Comparison of ENCODE assay signal across 1 cellular context in the genomic region with DNA sequence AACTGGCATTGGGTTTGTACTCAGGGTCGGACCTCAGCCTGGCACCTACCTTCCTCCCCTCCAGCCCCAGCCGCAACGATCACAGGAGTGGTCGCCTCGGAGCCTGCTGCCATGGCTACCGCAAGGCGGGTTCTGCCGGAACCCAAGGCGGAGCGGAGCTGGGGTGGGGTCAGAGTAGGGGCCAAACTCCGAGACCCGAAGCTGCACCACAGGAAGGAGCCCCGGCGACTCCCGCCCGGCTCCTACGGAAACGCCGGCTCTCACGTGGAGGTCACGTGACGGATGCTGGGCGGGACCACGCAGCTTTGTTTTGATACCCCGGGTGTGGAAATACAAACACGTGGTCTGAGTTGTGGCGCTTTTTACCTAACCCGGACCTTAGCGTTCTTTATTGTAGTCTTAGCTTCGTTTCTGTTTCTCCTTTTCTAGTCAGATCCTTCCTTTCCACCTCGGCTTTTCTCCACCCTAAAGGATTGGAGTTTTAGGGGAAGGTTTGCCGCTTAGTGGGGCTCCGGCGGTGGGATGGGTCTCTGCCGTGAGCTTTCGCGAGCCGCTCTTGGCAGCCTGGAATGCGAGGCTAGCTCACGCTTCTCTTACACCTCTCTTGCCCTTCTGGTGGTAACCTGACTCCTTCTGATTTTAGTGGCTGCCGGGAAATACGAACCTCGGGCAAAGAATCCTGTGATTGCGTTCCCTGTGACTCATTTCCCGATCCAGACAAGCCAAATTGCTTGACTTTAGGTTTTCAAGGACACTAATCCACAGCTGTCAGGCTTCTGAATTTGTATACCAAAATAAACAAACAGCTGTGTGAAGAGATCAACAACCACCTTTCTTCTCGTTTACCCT.
A peak's percentile ranks its signal among the peaks of the same experiment; 100 is the strongest.
TF ChIP-seq lines count a peak whose summit lies in the region.

Gene HSPBAP1, minus strand, starts transcription at position 264 of the 849 bp plus-strand sequence. Its CDS starts 151 bp downstream, at position 113.

TF ChIP-seq in HepG2, 621 proteins besides CTCF, POLR2A, EP300 and RAD21 (continued from another document and continues in another):
- TF ChIP-seq, protein P1, sequence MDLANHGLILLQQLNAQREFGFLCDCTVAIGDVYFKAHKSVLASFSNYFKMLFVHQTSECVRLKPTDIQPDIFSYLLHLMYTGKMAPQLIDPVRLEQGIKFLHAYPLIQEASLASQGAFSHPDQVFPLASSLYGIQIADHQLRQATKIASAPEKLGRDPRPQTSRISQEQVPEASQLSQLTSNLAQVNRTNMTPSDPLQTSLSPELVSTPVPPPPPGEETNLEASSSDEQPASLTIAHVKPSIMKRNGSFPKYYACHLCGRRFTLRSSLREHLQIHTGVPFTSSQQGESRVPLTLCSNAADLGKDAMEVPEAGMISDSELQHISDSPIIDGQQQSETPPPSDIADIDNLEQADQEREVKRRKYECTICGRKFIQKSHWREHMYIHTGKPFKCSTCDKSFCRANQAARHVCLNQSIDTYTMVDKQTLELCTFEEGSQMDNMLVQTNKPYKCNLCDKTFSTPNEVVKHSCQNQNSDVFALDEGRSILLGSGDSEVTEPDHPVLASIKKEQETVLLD (CRISPR knock-in tag; IDR thresholded peaks at IDR 0.05; ENCODE audit: low read depth), result no peak; the same call in 1 of the 2 replicates
- no peak for TF ChIP-seq ZNF318 (CRISPR knock-in tag; IDR thresholded peaks at IDR 0.05)
- no peak; the same call in 1 of the 2 replicates for TF ChIP-seq SAFB2 (CRISPR knock-in tag; IDR thresholded peaks at IDR 0.05; ENCODE audit: borderline replicate concordance, low read depth)
- no peak for TF ChIP-seq MYNN (CRISPR knock-in tag; IDR thresholded peaks at IDR 0.05; ENCODE audit: low read depth)
- TF ChIP-seq, protein P2, sequence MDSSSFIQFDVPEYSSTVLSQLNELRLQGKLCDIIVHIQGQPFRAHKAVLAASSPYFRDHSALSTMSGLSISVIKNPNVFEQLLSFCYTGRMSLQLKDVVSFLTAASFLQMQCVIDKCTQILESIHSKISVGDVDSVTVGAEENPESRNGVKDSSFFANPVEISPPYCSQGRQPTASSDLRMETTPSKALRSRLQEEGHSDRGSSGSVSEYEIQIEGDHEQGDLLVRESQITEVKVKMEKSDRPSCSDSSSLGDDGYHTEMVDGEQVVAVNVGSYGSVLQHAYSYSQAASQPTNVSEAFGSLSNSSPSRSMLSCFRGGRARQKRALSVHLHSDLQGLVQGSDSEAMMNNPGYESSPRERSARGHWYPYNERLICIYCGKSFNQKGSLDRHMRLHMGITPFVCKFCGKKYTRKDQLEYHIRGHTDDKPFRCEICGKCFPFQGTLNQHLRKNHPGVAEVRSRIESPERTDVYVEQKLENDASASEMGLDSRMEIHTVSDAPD (CRISPR knock-in tag; IDR thresholded peaks at IDR 0.05), result no peak; the same call in 1 of the 2 replicates
- peak; percentile 33; the same call in 1 of the 2 replicates for TF ChIP-seq FOSL1 (CRISPR knock-in tag; IDR thresholded peaks at IDR 0.05; ENCODE audit: borderline replicate concordance)
- TF ChIP-seq, protein P3, sequence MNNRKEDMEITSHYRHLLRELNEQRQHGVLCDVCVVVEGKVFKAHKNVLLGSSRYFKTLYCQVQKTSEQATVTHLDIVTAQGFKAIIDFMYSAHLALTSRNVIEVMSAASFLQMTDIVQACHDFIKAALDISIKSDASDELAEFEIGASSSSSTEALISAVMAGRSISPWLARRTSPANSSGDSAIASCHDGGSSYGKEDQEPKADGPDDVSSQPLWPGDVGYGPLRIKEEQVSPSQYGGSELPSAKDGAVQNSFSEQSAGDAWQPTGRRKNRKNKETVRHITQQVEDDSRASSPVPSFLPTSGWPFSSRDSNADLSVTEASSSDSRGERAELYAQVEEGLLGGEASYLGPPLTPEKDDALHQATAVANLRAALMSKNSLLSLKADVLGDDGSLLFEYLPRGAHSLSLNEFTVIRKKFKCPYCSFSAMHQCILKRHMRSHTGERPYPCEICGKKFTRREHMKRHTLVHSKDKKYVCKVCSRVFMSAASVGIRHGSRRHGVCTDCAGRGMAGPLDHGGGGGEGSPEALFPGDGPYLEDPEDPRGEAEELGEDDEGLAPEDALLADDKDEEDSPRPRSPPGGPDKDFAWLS (CRISPR knock-in tag; IDR thresholded peaks at IDR 0.05; ENCODE audit: borderline replicate concordance), result no peak
- TF ChIP-seq REXO4 (CRISPR knock-in tag; IDR thresholded peaks at IDR 0.05; ENCODE audit: borderline replicate concordance), result no peak
- no peak for TF ChIP-seq PBX3 (CRISPR knock-in tag; IDR thresholded peaks at IDR 0.05; ENCODE audit: borderline replicate concordance)
- peak; percentile 50 for TF ChIP-seq GATAD2A (CRISPR knock-in tag; IDR thresholded peaks at IDR 0.05)
- TF ChIP-seq ZNF75D (CRISPR knock-in tag; IDR thresholded peaks at IDR 0.05; ENCODE audit: borderline replicate concordance), result no peak
- TF ChIP-seq NR3C1 (CRISPR knock-in tag; IDR thresholded peaks at IDR 0.05), result no peak
- TF ChIP-seq, protein P4, sequence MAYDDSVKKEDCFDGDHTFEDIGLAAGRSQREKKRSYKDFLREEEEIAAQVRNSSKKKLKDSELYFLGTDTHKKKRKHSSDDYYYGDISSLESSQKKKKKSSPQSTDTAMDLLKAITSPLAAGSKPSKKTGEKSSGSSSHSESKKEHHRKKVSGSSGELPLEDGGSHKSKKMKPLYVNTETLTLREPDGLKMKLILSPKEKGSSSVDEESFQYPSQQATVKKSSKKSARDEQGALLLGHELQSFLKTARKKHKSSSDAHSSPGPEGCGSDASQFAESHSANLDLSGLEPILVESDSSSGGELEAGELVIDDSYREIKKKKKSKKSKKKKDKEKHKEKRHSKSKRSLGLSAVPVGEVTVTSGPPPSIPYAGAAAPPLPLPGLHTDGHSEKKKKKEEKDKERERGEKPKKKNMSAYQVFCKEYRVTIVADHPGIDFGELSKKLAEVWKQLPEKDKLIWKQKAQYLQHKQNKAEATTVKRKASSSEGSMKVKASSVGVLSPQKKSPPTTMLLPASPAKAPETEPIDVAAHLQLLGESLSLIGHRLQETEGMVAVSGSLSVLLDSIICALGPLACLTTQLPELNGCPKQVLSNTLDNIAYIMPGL (CRISPR knock-in tag; IDR thresholded peaks at IDR 0.05; ENCODE audit: borderline replicate concordance in 1 of 2, low read depth in 1 of 2), result no peak; a peak in 1 of 4 replicates
- TF ChIP-seq ZNF691 (CRISPR knock-in tag; IDR thresholded peaks at IDR 0.05; ENCODE audit: borderline replicate concordance, low read depth), result peak; percentile 79; the same call in 1 of the 2 replicates
- TF ChIP-seq ZNF17 (CRISPR knock-in tag; IDR thresholded peaks at IDR 0.05), result no peak
- TF ChIP-seq, protein P5, sequence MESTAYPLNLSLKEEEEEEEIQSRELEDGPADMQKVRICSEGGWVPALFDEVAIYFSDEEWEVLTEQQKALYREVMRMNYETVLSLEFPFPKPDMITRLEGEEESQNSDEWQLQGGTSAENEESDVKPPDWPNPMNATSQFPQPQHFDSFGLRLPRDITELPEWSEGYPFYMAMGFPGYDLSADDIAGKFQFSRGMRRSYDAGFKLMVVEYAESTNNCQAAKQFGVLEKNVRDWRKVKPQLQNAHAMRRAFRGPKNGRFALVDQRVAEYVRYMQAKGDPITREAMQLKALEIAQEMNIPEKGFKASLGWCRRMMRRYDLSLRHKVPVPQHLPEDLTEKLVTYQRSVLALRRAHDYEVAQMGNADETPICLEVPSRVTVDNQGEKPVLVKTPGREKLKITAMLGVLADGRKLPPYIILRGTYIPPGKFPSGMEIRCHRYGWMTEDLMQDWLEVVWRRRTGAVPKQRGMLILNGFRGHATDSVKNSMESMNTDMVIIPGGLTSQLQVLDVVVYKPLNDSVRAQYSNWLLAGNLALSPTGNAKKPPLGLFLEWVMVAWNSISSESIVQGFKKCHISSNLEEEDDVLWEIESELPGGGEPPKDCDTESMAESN (CRISPR knock-in tag; conservative IDR thresholded peaks at IDR 0.05), result 0 out of 2 replicates have a peak, but pooled peaks have one; percentile 45
- 0 out of 2 replicates have a peak, but pooled peaks have one; percentile 67 for TF ChIP-seq U2AF2 (IDR thresholded peaks at IDR 0.05; ENCODE audit: low read depth, low read length)
- no peak for TF ChIP-seq ZNF839 (CRISPR knock-in tag; IDR thresholded peaks at IDR 0.05; ENCODE audit: borderline replicate concordance)
- peak; percentile 73 for TF ChIP-seq SALL2 (CRISPR knock-in tag; IDR thresholded peaks at IDR 0.05)
